ENCODE assay signal across 1 cellular context in the genomic region with DNA sequence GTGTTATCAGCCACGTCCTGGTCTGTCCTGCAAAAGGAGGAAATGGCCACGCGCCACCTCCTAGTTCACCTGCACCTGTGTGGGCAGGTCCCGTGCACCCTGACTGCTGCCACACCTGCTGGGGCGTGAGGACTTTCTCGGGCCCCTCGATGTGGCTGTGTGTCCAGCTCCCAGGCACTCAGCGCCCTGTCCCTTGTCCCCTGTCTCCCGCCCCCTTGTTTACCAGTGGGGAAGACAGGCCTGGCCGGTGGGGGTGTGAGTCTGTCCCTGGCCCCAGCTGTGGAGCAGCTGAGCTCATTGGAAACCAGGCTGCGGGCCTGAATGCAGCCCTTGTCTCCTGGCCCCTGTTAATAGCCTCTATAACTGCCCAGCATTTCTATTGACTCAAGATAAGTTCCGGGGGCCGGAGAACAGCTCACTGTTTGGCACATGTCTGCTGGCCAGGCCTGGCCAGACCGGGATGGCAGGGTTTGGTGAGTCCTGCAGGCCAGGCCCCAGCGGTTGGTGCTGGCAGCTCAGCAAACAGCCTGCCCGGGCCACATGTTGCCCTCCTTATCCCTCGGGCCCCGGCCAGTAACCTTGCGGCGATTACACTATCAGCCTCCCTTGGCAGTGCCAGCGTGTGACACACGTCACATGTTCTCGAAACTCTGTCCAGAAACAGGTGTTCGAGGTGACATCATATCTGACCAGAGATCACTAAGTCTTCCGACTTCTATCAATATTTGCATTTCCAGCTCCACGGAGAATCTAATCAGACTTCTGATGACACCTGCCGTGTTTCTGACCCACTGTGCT.
A peak's percentile ranks its signal among the peaks of the same experiment; 100 is the strongest.
TF ChIP-seq lines count a peak whose summit lies in the region.

No MANE protein-coding gene starts in this region.

TF ChIP-seq in HepG2, 621 proteins besides CTCF, POLR2A, EP300 and RAD21 (continued from another document and continues in another):
- TF ChIP-seq, protein P1, sequence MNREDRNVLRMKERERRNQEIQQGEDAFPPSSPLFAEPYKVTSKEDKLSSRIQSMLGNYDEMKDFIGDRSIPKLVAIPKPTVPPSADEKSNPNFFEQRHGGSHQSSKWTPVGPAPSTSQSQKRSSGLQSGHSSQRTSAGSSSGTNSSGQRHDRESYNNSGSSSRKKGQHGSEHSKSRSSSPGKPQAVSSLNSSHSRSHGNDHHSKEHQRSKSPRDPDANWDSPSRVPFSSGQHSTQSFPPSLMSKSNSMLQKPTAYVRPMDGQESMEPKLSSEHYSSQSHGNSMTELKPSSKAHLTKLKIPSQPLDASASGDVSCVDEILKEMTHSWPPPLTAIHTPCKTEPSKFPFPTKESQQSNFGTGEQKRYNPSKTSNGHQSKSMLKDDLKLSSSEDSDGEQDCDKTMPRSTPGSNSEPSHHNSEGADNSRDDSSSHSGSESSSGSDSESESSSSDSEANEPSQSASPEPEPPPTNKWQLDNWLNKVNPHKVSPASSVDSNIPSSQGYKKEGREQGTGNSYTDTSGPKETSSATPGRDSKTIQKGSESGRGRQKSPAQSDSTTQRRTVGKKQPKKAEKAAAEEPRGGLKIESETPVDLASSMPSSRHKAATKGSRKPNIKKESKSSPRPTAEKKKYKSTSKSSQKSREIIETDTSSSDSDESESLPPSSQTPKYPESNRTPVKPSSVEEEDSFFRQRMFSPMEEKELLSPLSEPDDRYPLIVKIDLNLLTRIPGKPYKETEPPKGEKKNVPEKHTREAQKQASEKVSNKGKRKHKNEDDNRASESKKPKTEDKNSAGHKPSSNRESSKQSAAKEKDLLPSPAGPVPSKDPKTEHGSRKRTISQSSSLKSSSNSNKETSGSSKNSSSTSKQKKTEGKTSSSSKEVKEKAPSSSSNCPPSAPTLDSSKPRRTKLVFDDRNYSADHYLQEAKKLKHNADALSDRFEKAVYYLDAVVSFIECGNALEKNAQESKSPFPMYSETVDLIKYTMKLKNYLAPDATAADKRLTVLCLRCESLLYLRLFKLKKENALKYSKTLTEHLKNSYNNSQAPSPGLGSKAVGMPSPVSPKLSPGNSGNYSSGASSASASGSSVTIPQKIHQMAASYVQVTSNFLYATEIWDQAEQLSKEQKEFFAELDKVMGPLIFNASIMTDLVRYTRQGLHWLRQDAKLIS (CRISPR knock-in tag; IDR thresholded peaks at IDR 0.05), result no peak
- TF ChIP-seq ZSCAN12 (CRISPR knock-in tag; IDR thresholded peaks at IDR 0.05) (0 out of 2 replicates have a peak, but pooled peaks have one; percentile 74), HIVEP1 (CRISPR knock-in tag; IDR thresholded peaks at IDR 0.05) (peak; percentile 51; the same call in 1 of the 2 replicates), PAWR (CRISPR knock-in tag; IDR thresholded peaks at IDR 0.05; ENCODE audit: borderline replicate concordance) (no peak), ZNF839 (CRISPR knock-in tag; IDR thresholded peaks at IDR 0.05; ENCODE audit: borderline replicate concordance) (no peak), MIER2 (CRISPR knock-in tag; IDR thresholded peaks at IDR 0.05) (no peak), ZNF615 (CRISPR knock-in tag; IDR thresholded peaks at IDR 0.05; ENCODE audit: borderline replicate concordance) (no peak), PHF5A (CRISPR knock-in tag; IDR thresholded peaks at IDR 0.05; ENCODE audit: low read depth, unreplicated experiment) (no peak), KDM4B (CRISPR knock-in tag; IDR thresholded peaks at IDR 0.05) (no peak), ARID2 (CRISPR knock-in tag; IDR thresholded peaks at IDR 0.05; ENCODE audit: borderline replicate concordance) (no peak), JUNB (CRISPR knock-in tag; IDR thresholded peaks at IDR 0.05; ENCODE audit: borderline replicate concordance) (no peak), ZNF777 (CRISPR knock-in tag; IDR thresholded peaks at IDR 0.05) (0 out of 2 replicates have a peak, but pooled peaks have one; percentile 34), ZNF441 (CRISPR knock-in tag; IDR thresholded peaks at IDR 0.05; ENCODE audit: borderline replicate concordance) (no peak), SIN3A (IDR thresholded peaks at IDR 0.05; ENCODE audit: borderline replicate concordance, low read depth, low read length) (no peak), ZNF75D (CRISPR knock-in tag; IDR thresholded peaks at IDR 0.05; ENCODE audit: borderline replicate concordance) (no peak), ZNF337 (CRISPR knock-in tag; IDR thresholded peaks at IDR 0.05; ENCODE audit: borderline replicate concordance, low read depth) (0 out of 2 replicates have a peak, but pooled peaks have one; percentile 11), RARG (CRISPR knock-in tag; IDR thresholded peaks at IDR 0.05; ENCODE audit: low read depth) (no peak), ZNF101 (CRISPR knock-in tag; IDR thresholded peaks at IDR 0.05; ENCODE audit: borderline replicate concordance, low read depth) (no peak), MYNN (CRISPR knock-in tag; IDR thresholded peaks at IDR 0.05; ENCODE audit: low read depth) (no peak), ZKSCAN5 (CRISPR knock-in tag; IDR thresholded peaks at IDR 0.05) (no peak), TARDBP (CRISPR knock-in tag; IDR thresholded peaks at IDR 0.05) (peak; percentile 76), NR2F2 (IDR thresholded peaks at IDR 0.05; ENCODE audit: borderline replicate concordance, low read depth) (peak; percentile 53; the same call in 1 of the 2 replicates), ZNF747 (CRISPR knock-in tag; IDR thresholded peaks at IDR 0.05; ENCODE audit: borderline replicate concordance) (peak; percentile 49; the same call in 1 of the 2 replicates), MBD4 (IDR thresholded peaks at IDR 0.05; ENCODE audit: borderline replicate concordance, low read length) (no peak), ZFY (CRISPR knock-in tag; IDR thresholded peaks at IDR 0.05) (peak; percentile 67), SUZ12 (IDR thresholded peaks at IDR 0.05; ENCODE audit: low read depth, low read length) (no peak), AGO2 (optimal IDR thresholded peaks at IDR 0.05; ENCODE audit: low read depth, low read length) (no peak), IKZF4 (CRISPR knock-in tag; IDR thresholded peaks at IDR 0.05; ENCODE audit: borderline replicate concordance, low read depth, not compliant biosample characterization) (no peak), ESRRA (CRISPR knock-in tag; IDR thresholded peaks at IDR 0.05; ENCODE audit: low read depth) (0 out of 2 replicates have a peak, but pooled peaks have one; percentile 34)
- TF ChIP-seq, protein P2, sequence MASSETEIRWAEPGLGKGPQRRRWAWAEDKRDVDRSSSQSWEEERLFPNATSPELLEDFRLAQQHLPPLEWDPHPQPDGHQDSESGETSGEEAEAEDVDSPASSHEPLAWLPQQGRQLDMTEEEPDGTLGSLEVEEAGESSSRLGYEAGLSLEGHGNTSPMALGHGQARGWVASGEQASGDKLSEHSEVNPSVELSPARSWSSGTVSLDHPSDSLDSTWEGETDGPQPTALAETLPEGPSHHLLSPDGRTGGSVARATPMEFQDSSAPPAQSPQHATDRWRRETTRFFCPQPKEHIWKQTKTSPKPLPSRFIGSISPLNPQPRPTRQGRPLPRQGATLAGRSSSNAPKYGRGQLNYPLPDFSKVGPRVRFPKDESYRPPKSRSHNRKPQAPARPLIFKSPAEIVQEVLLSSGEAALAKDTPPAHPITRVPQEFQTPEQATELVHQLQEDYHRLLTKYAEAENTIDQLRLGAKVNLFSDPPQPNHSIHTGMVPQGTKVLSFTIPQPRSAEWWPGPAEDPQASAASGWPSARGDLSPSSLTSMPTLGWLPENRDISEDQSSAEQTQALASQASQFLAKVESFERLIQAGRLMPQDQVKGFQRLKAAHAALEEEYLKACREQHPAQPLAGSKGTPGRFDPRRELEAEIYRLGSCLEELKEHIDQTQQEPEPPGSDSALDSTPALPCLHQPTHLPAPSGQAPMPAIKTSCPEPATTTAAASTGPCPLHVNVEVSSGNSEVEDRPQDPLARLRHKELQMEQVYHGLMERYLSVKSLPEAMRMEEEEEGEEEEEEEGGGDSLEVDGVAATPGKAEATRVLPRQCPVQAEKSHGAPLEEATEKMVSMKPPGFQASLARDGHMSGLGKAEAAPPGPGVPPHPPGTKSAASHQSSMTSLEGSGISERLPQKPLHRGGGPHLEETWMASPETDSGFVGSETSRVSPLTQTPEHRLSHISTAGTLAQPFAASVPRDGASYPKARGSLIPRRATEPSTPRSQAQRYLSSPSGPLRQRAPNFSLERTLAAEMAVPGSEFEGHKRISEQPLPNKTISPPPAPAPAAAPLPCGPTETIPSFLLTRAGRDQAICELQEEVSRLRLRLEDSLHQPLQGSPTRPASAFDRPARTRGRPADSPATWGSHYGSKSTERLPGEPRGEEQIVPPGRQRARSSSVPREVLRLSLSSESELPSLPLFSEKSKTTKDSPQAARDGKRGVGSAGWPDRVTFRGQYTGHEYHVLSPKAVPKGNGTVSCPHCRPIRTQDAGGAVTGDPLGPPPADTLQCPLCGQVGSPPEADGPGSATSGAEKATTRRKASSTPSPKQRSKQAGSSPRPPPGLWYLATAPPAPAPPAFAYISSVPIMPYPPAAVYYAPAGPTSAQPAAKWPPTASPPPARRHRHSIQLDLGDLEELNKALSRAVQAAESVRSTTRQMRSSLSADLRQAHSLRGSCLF (CRISPR knock-in tag; IDR thresholded peaks at IDR 0.05; ENCODE audit: borderline replicate concordance), result no peak
- TF ChIP-seq, protein P3, sequence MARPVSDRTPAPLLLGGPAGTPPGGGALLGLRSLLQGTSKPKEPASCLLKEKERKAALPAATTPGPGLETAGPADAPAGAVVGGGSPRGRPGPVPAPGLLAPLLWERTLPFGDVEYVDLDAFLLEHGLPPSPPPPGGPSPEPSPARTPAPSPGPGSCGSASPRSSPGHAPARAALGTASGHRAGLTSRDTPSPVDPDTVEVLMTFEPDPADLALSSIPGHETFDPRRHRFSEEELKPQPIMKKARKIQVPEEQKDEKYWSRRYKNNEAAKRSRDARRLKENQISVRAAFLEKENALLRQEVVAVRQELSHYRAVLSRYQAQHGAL (CRISPR knock-in tag; IDR thresholded peaks at IDR 0.05; ENCODE audit: not compliant biosample characterization), result no peak
- TF ChIP-seq, protein P4, sequence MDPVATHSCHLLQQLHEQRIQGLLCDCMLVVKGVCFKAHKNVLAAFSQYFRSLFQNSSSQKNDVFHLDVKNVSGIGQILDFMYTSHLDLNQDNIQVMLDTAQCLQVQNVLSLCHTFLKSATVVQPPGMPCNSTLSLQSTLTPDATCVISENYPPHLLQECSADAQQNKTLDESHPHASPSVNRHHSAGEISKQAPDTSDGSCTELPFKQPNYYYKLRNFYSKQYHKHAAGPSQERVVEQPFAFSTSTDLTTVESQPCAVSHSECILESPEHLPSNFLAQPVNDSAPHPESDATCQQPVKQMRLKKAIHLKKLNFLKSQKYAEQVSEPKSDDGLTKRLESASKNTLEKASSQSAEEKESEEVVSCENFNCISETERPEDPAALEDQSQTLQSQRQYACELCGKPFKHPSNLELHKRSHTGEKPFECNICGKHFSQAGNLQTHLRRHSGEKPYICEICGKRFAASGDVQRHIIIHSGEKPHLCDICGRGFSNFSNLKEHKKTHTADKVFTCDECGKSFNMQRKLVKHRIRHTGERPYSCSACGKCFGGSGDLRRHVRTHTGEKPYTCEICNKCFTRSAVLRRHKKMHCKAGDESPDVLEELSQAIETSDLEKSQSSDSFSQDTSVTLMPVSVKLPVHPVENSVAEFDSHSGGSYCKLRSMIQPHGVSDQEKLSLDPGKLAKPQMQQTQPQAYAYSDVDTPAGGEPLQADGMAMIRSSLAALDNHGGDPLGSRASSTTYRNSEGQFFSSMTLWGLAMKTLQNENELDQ (CRISPR knock-in tag; IDR thresholded peaks at IDR 0.05; ENCODE audit: borderline replicate concordance), result no peak
- TF ChIP-seq, protein P5, sequence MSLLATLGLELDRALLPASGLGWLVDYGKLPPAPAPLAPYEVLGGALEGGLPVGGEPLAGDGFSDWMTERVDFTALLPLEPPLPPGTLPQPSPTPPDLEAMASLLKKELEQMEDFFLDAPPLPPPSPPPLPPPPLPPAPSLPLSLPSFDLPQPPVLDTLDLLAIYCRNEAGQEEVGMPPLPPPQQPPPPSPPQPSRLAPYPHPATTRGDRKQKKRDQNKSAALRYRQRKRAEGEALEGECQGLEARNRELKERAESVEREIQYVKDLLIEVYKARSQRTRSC (CRISPR knock-in tag; IDR thresholded peaks at IDR 0.05; ENCODE audit: low read depth), result no peak
- TF ChIP-seq, protein P6, sequence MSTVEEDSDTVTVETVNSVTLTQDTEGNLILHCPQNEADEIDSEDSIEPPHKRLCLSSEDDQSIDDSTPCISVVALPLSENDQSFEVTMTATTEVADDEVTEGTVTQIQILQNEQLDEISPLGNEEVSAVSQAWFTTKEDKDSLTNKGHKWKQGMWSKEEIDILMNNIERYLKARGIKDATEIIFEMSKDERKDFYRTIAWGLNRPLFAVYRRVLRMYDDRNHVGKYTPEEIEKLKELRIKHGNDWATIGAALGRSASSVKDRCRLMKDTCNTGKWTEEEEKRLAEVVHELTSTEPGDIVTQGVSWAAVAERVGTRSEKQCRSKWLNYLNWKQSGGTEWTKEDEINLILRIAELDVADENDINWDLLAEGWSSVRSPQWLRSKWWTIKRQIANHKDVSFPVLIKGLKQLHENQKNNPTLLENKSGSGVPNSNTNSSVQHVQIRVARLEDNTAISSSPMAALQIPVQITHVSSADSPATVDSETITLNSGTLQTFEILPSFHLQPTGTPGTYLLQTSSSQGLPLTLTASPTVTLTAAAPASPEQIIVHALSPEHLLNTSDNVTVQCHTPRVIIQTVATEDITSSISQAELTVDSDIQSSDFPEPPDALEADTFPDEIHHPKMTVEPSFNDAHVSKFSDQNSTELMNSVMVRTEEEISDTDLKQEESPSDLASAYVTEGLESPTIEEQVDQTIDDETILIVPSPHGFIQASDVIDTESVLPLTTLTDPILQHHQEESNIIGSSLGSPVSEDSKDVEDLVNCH (CRISPR knock-in tag; IDR thresholded peaks at IDR 0.05), result no peak
- TF ChIP-seq, protein P7, sequence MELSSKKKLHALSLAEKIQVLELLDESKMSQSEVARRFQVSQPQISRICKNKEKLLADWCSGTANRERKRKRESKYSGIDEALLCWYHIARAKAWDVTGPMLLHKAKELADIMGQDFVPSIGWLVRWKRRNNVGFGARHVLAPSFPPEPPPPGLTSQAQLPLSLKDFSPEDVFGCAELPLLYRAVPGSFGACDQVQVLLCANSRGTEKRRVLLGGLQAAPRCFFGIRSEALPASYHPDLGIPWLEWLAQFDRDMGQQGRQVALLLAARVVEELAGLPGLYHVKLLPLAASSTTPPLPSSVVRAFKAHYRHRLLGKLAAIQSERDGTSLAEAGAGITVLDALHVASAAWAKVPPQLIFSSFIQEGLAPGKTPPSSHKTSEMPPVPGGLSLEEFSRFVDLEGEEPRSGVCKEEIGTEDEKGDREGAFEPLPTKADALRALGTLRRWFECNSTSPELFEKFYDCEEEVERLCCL (CRISPR knock-in tag; IDR thresholded peaks at IDR 0.05; ENCODE audit: borderline replicate concordance), result no peak
- TF ChIP-seq, protein P8, sequence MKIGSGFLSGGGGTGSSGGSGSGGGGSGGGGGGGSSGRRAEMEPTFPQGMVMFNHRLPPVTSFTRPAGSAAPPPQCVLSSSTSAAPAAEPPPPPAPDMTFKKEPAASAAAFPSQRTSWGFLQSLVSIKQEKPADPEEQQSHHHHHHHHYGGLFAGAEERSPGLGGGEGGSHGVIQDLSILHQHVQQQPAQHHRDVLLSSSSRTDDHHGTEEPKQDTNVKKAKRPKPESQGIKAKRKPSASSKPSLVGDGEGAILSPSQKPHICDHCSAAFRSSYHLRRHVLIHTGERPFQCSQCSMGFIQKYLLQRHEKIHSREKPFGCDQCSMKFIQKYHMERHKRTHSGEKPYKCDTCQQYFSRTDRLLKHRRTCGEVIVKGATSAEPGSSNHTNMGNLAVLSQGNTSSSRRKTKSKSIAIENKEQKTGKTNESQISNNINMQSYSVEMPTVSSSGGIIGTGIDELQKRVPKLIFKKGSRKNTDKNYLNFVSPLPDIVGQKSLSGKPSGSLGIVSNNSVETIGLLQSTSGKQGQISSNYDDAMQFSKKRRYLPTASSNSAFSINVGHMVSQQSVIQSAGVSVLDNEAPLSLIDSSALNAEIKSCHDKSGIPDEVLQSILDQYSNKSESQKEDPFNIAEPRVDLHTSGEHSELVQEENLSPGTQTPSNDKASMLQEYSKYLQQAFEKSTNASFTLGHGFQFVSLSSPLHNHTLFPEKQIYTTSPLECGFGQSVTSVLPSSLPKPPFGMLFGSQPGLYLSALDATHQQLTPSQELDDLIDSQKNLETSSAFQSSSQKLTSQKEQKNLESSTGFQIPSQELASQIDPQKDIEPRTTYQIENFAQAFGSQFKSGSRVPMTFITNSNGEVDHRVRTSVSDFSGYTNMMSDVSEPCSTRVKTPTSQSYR (CRISPR knock-in tag; IDR thresholded peaks at IDR 0.05; ENCODE audit: borderline replicate concordance), result peak; percentile 65; the same call in 1 of the 2 replicates
